ENCODE assay signal across 16 cellular contexts in genomic region chr12:94168041-94168440, GRCh38.
"Had no signal": no experiment of that assay in that cellular context is flagged by ENCODE, and none has a peak within 500 bp of the region (broad histone marks: within the 10 kb centered on the region; RNA-seq: fewer than 3 reads in every experiment).

No MANE protein-coding gene starts in this region.

- H3K27me3 Mint-ChIP-seq: activated CD8-positive, alpha-beta T cell treated with anti-CD3 and anti-CD28 coated beads for 36 hours; naive thymus-derived CD4-positive, alpha-beta T cell; T-cell had no signal

- H3K4me3 Mint-ChIP-seq: activated CD8-positive, alpha-beta T cell treated with anti-CD3 and anti-CD28 coated beads for 36 hours; naive thymus-derived CD4-positive, alpha-beta T cell; T-cell had no signal

- H3K27ac Mint-ChIP-seq: activated CD8-positive, alpha-beta T cell treated with anti-CD3 and anti-CD28 coated beads for 36 hours; activated T-helper 2 cell treated with anti-CD3 and anti-CD28 coated beads, Interferon-gamma antibody, Interleukin-2, Interleukin-4, amounts not matched to agents 10 μg/mL and 5 μg/mL and 100 μg/mL, durations not matched to agents 14 hours and 24 hours and 36 hours; T-cell had no signal

- H3K9me3 Mint-ChIP-seq: activated CD8-positive, alpha-beta T cell treated with anti-CD3 and anti-CD28 coated beads for 36 hours; activated T-helper 2 cell treated with anti-CD3 and anti-CD28 coated beads, Interferon-gamma antibody, Interleukin-2, Interleukin-4, amounts not matched to agents 10 μg/mL and 5 μg/mL and 100 μg/mL, durations not matched to agents 14 hours and 24 hours and 36 hours; naive thymus-derived CD4-positive, alpha-beta T cell; T-cell had no signal

- ATAC-seq: activated CD8-positive, alpha-beta T cell treated with anti-CD3 and anti-CD28 coated beads for 36 hours; naive thymus-derived CD4-positive, alpha-beta T cell; pancreas; SK-N-SH treated with all-trans-retinoic acid at 6 μM for 48 hours; T-cell had no signal

- DNase-seq: activated CD8-positive, alpha-beta T cell treated with anti-CD3 and anti-CD28 coated beads for 36 hours; activated naive CD4-positive, alpha-beta T cell treated with Interleukin-2 at 50 U/mL for 16 hours; activated T-cell treated with anti-CD3 and anti-CD28 coated beads, Interleukin-2, amount 50 U/mL, for 1 hour; effector CD8-positive, alpha-beta T cell; mesenchymal stem cell; naive thymus-derived CD4-positive, alpha-beta T cell; pancreas; sigmoid colon; spleen; stimulated activated naive CD4-positive, alpha-beta T cell; T-cell; T-helper 9 cell; uterus; WERI-Rb-1 had no signal
